In the genomic region with DNA sequence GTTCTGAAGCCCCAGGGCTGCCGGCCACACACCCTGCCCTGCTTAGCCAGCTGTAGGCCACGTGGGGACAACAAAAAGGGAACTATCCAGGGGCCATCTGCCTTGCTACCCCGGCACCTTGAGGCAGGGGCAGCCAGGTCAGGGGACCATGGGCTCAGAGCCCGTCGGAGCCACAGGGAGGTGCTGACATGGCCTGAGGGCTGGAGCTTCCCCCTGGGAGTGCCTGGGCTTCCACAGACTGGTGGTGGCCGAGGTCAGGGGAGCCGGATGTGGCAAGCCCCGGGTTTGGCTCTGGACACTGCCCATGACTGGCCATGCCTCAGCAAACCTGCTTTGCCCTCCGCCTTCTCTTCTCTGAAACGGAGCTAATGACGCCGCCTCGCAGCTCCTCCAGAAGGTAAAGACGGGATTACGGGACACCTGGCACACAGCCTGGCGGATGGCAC, we compare ENCODE assay signal across 19 cellular contexts.
DNase-seq lines count a peak whose midpoint lies in the region; ATAC-seq and TF ChIP-seq lines count a peak whose summit lies in the region.
"Had no signal": no experiment of that assay in that cellular context is flagged by ENCODE, and none has a peak within 500 bp of the region (broad histone marks: within the 10 kb centered on the region; RNA-seq: fewer than 3 reads in every experiment).

No MANE protein-coding gene starts in this region.

- WGBS in heart right ventricle, 2 donors: 85 to 87% methylated on average over 14 to 16 of the region's 16 CpGs

- H3K36me3 ChIP-seq in heart right ventricle: no peaks in the 10 kb centered on the region
- H3K36me3 ChIP-seq in upper lobe of right lung: no peaks in the 10 kb centered on the region

- no peaks in the 10 kb centered on the region for H3K27me3 ChIP-seq in heart right ventricle
- H3K27me3 ChIP-seq in upper lobe of right lung: no peaks in the 10 kb centered on the region

- intact Hi-C loops in cardiac septum (cut with DNase I) (no loop called here), heart right ventricle (cut with DNase I) (no loop called here), upper lobe of right lung (cut with DNase I) (no loop called here)

- DNase-seq in cardiac septum (ENCODE audit: low spot score) (peak; percentile 51), heart right ventricle (no peak), chondrocyte (ENCODE audit: low spot score) (peak; percentile 85), myocyte (ENCODE audit: low read depth) (peak; percentile 47), upper lobe of right lung (peak; percentile 50), glomerular visceral epithelial cell (ENCODE audit: extremely low spot score) (no peak), OCI-M2 (lab: John Stamatoyannopoulos, UW; ENCODE audit: unreplicated experiment) (no peak), NCI-H2107 (lab: John Stamatoyannopoulos, UW) (no peak)
- DNase-seq: C1 segment of cervical spinal cord; CD8-positive, alpha-beta memory T cell; NCI-H1105; NCI-H2081; NCI-H2227 treated with DMSO at 0.1 percent for 48 hours; NCI-H526; OCI-M1; RPMI8226; SHP77 treated with DMSO at 0.1 percent for 48 hours had no signal

- H3K4me3 ChIP-seq in heart right ventricle (no peak overlapping the region), upper lobe of right lung (no peak overlapping the region)
- H3K4me3 ChIP-seq: K562 had no signal

- no peaks in the 10 kb centered on the region for H3K4me1 Mint-ChIP-seq in chondrocyte (ENCODE audit: low read depth)
- H3K4me1 Mint-ChIP-seq: CD8-positive, alpha-beta memory T cell had no signal

- no peak overlapping the region for H3K27ac Mint-ChIP-seq in chondrocyte (ENCODE audit: unreplicated experiment)
- H3K27ac Mint-ChIP-seq: CD8-positive, alpha-beta memory T cell had no signal

- no peaks in the 10 kb centered on the region for H3K4me1 ChIP-seq in heart right ventricle
- H3K4me1 ChIP-seq in upper lobe of right lung: no peaks in the 10 kb centered on the region

- H3K9me3 Mint-ChIP-seq in chondrocyte (ENCODE audit: low read depth): peaks cover 14% of the 10 kb centered on the region

- no peak for TF ChIP-seq CTCF in heart right ventricle (IDR thresholded peaks at IDR 0.05)
- TF ChIP-seq CTCF in chondrocyte (IDR thresholded peaks at IDR 0.05): no peak
- TF ChIP-seq CTCF in upper lobe of right lung (IDR thresholded peaks at IDR 0.05): no peak

- H3K36me3 Mint-ChIP-seq in chondrocyte (ENCODE audit: low read depth): peaks cover 2% of the 10 kb centered on the region

- H3K27ac ChIP-seq in heart right ventricle (no peak overlapping the region), upper lobe of right lung (no peak overlapping the region)

- no peak overlapping the region for H3K4me3 Mint-ChIP-seq in chondrocyte (ENCODE audit: unreplicated experiment)
- H3K4me3 Mint-ChIP-seq: CD8-positive, alpha-beta memory T cell had no signal

- H3K9me3 ChIP-seq in heart right ventricle: peaks cover 0 to 17% (median 0%) of the 10 kb centered on the region in 11 donors
- H3K9me3 ChIP-seq in upper lobe of right lung: no peaks in the 10 kb centered on the region

- ATAC-seq in heart right ventricle: no peak
- ATAC-seq in upper lobe of right lung: peak; percentile 14
- ATAC-seq: K562, SK-N-SH treated with all-trans-retinoic acid at 6 μM for 48 hours had no signal

- H3K27me3 Mint-ChIP-seq in chondrocyte (ENCODE audit: low read depth): no peaks in the 10 kb centered on the region
- H3K27me3 Mint-ChIP-seq: CD8-positive, alpha-beta memory T cell had no signal

Comparison
In these comparisons a context has a peak if more than half of its experiments do, and no peak if none do; other contexts are left out.
1. DNase-seq: peak in cardiac septum (single experiment), chondrocyte (single experiment), myocyte (single experiment) and upper lobe of right lung (single experiment); none in heart right ventricle (0 of 2), glomerular visceral epithelial cell (single experiment), OCI-M2 (single experiment) and NCI-H2107 (single experiment).